In genomic region chr11:45391168-45391850, GRCh38 we compare ENCODE assay signal across 1 cellular context.
TF ChIP-seq lines count a peak whose summit lies in the region.

No MANE protein-coding gene starts in this region.

TF ChIP-seq in HepG2, 621 proteins besides CTCF, POLR2A, EP300 and RAD21 (continued from another document and continues in another):
- TF ChIP-seq SKI (IDR thresholded peaks at IDR 0.05; ENCODE audit: partially characterized antibody), result peak; percentile 23
- TF ChIP-seq NR2C2 (CRISPR knock-in tag; IDR thresholded peaks at IDR 0.05; ENCODE audit: borderline replicate concordance), result peak; percentile 83
- no peak for TF ChIP-seq ZFP37 (CRISPR knock-in tag; IDR thresholded peaks at IDR 0.05; ENCODE audit: borderline replicate concordance)
- peak; percentile 80; the same call in 1 of the 2 replicates for TF ChIP-seq AHDC1 (CRISPR knock-in tag; IDR thresholded peaks at IDR 0.05; ENCODE audit: borderline replicate concordance)
- TF ChIP-seq KDM6A (CRISPR knock-in tag; IDR thresholded peaks at IDR 0.05; ENCODE audit: low read depth), result peak; percentile 67; the same call in 1 of the 2 replicates
- no peak for TF ChIP-seq ZBTB1 (CRISPR knock-in tag; IDR thresholded peaks at IDR 0.05; ENCODE audit: borderline replicate concordance)
- 0 out of 2 replicates have a peak, but pooled peaks have one; percentile 51 for TF ChIP-seq ZNF703 (CRISPR knock-in tag; IDR thresholded peaks at IDR 0.05; ENCODE audit: borderline replicate concordance)
- no peak for TF ChIP-seq ZC3H13 (CRISPR knock-in tag; IDR thresholded peaks at IDR 0.05)
- TF ChIP-seq ZMAT5 (CRISPR knock-in tag; IDR thresholded peaks at IDR 0.05; ENCODE audit: borderline replicate concordance, low read depth), result no peak
- no peak for TF ChIP-seq LRRFIP1 (CRISPR knock-in tag; conservative IDR thresholded peaks at IDR 0.05)
- no peak for TF ChIP-seq KLF11 (CRISPR knock-in tag; IDR thresholded peaks at IDR 0.05)
- no peak for TF ChIP-seq ZBTB40 (IDR thresholded peaks at IDR 0.05)
- peak; percentile 18; the same call in 1 of the 2 replicates for TF ChIP-seq ZBTB40 (CRISPR knock-in tag; IDR thresholded peaks at IDR 0.05)
- TF ChIP-seq ZBTB39 (CRISPR knock-in tag; IDR thresholded peaks at IDR 0.05), result 0 out of 2 replicates have a peak, but pooled peaks have one; percentile 12
- TF ChIP-seq ZNF264 (CRISPR knock-in tag; IDR thresholded peaks at IDR 0.05), result 0 out of 2 replicates have a peak, but pooled peaks have one; percentile 43
- peak; percentile 71 for TF ChIP-seq RERE (CRISPR knock-in tag; IDR thresholded peaks at IDR 0.05; ENCODE audit: low read depth)
- peak; percentile 99 for TF ChIP-seq ZBTB42 (CRISPR knock-in tag; IDR thresholded peaks at IDR 0.05)
- peak; percentile 36; the same call in 1 of the 2 replicates for TF ChIP-seq MEIS2 (CRISPR knock-in tag; IDR thresholded peaks at IDR 0.05)
- TF ChIP-seq ERF (CRISPR knock-in tag; IDR thresholded peaks at IDR 0.05), result peak; percentile 73
- TF ChIP-seq ZNF891 (CRISPR knock-in tag; IDR thresholded peaks at IDR 0.05), result no peak
- TF ChIP-seq ZMYM3 (CRISPR knock-in tag; IDR thresholded peaks at IDR 0.05), result peak; percentile 52; the same call in 1 of the 2 replicates
- peak; percentile 93 for TF ChIP-seq HDAC2 (CRISPR knock-in tag; IDR thresholded peaks at IDR 0.05)
- TF ChIP-seq ZNF740 (CRISPR knock-in tag; IDR thresholded peaks at IDR 0.05), result peak; percentile 73
- TF ChIP-seq GATAD1 (CRISPR knock-in tag; IDR thresholded peaks at IDR 0.05), result no peak
- peak; percentile 83; the same call in 1 of the 2 replicates for TF ChIP-seq HOXA5 (CRISPR knock-in tag; IDR thresholded peaks at IDR 0.05)
- TF ChIP-seq ISX (CRISPR knock-in tag; conservative IDR thresholded peaks at IDR 0.05), result no peak
